Comparison of ENCODE assay signal across 29 cellular contexts in genomic region chr14:76175942-76176341, GRCh38. TPM values are rescaled to one million over a fixed set of nuclear protein-coding genes. Genes with fewer than 3 reads are reported as not detected.
A peak's percentile ranks its signal among the peaks of the same experiment; 100 is the strongest.
DNase-seq lines count a peak whose midpoint lies in the region; ATAC-seq, FAIRE-seq and TF ChIP-seq lines count a peak whose summit lies in the region.
"Had no signal": no experiment of that assay in that cellular context is flagged by ENCODE, and none has a peak within 500 bp of the region (broad histone marks: within the 10 kb centered on the region; RNA-seq: fewer than 3 reads in every experiment).

No MANE protein-coding gene starts in this region.

- H3K4me1 Mint-ChIP-seq in MCF 10A (ENCODE audit: insufficient read depth, unreplicated experiment), result no peaks in the 10 kb centered on the region
- H3K4me1 Mint-ChIP-seq in T-helper 17 cell, result peaks cover 8% of the 10 kb centered on the region
- H3K4me1 Mint-ChIP-seq in osteocyte (ENCODE audit: unreplicated experiment), result no peaks in the 10 kb centered on the region
- H3K4me1 Mint-ChIP-seq: CD14-positive monocyte had no signal

- no TSS peak for BruUV-seq in MCF 10A (replicated peaks; lab: Mats Ljungman, UMichigan)
- BruUV-seq in mammary epithelial cell (replicated peaks; lab: Mats Ljungman, UMichigan), result no TSS peak

- TF ChIP-seq CTCF in MCF 10A (IDR thresholded peaks at IDR 0.05; ENCODE audit: unreplicated experiment) (no peak), mammary epithelial cell (conservative IDR thresholded peaks at IDR 0.05 in 1 of 2, IDR thresholded peaks at IDR 0.05 in 1 of 2; ENCODE audit: extremely low read depth in 1 of 2, insufficient read depth in 1 of 2, low read depth in 1 of 2, low read length in 2 of 2) (no peak), A549 (IDR thresholded peaks at IDR 0.05) (no peak), esophagus muscularis mucosa (IDR thresholded peaks at IDR 0.05) (no peak), left ventricle myocardium inferior (IDR thresholded peaks at IDR 0.05; ENCODE audit: borderline replicate concordance) (no peak), osteocyte (IDR thresholded peaks at IDR 0.05) (no peak)

- POLR2A ChIA-PET in MCF 10A (lab: Yijun Ruan, JAX) (no interaction called here), A549 (lab: Yijun Ruan, JAX) (no interaction called here)

- H3K36me3 Mint-ChIP-seq in MCF 10A (ENCODE audit: insufficient read depth, unreplicated experiment), result peaks cover 83% of the 10 kb centered on the region
- H3K36me3 Mint-ChIP-seq in T-helper 17 cell (ENCODE audit: low read depth), result peaks cover 11% of the 10 kb centered on the region
- H3K36me3 Mint-ChIP-seq in osteocyte (ENCODE audit: unreplicated experiment), result peaks cover 53% of the 10 kb centered on the region

- no peak for FAIRE-seq in A549 (lab: Jason Lieb, UNC)
- FAIRE-seq: GM12878, GM12892, GM18507, GM19239 had no signal

- TF ChIP-seq EP300 in A549 (IDR thresholded peaks at IDR 0.05) (no peak), esophagus muscularis mucosa (IDR thresholded peaks at IDR 0.05) (no peak)

- H3K27me3 Mint-ChIP-seq in MCF 10A (ENCODE audit: insufficient read depth, unreplicated experiment), result no peaks in the 10 kb centered on the region
- no peaks in the 10 kb centered on the region for H3K27me3 Mint-ChIP-seq in T-helper 17 cell
- H3K27me3 Mint-ChIP-seq in osteocyte (ENCODE audit: unreplicated experiment), result no peaks in the 10 kb centered on the region
- H3K27me3 Mint-ChIP-seq: CD4-positive, alpha-beta memory T cell; CD4-positive, CD25-positive, alpha-beta regulatory T cell; CD8-positive, alpha-beta memory T cell had no signal

- 93% methylated on average over 3 of the region's 3 CpGs for WGBS in mammary epithelial cell (ENCODE audit: low coverage, missing lambda C conversion rate)
- WGBS in A549 (ENCODE audit: missing lambda C conversion rate), result 82% methylated on average over 3 of the region's 3 CpGs
- 70% methylated on average over 3 of the region's 3 CpGs for WGBS in esophagus muscularis mucosa

- H3K4me3 Mint-ChIP-seq in MCF 10A (ENCODE audit: unreplicated experiment), result no peak overlapping the region
- H3K4me3 Mint-ChIP-seq in T-helper 17 cell, result no peak overlapping the region
- H3K4me3 Mint-ChIP-seq in osteocyte (ENCODE audit: unreplicated experiment), result no peak overlapping the region
- H3K4me3 Mint-ChIP-seq: CD14-positive monocyte; CD4-positive, alpha-beta memory T cell; CD4-positive, CD25-positive, alpha-beta regulatory T cell; CD8-positive, alpha-beta memory T cell had no signal

- dilution Hi-C loops in mammary epithelial cell (cut with HindIII; ENCODE audit: low sequenced_read_pairs), result no loop called here

- H3K4me1 ChIP-seq in mammary epithelial cell (ENCODE audit: insufficient read depth, low read length), result no peaks in the 10 kb centered on the region
- no peaks in the 10 kb centered on the region for H3K4me1 ChIP-seq in A549
- H3K4me1 ChIP-seq in esophagus muscularis mucosa, result peaks cover 0 to 41% (median 24%) of the 10 kb centered on the region in 4 donors
- no peaks in the 10 kb centered on the region for H3K4me1 ChIP-seq in left ventricle myocardium inferior
- H3K4me1 ChIP-seq: BE2C, BLaER1 had no signal

- no peak for ATAC-seq in A549
- no peak for ATAC-seq in T-helper 17 cell
- no peak for ATAC-seq in GM18867 (IDR thresholded peaks at IDR 0.05; ENCODE audit: unreplicated experiment)
- ATAC-seq: GM12878 had no signal

- no peak overlapping the region for H3K9ac ChIP-seq in mammary epithelial cell (ENCODE audit: insufficient read depth, low read length)
- H3K9ac ChIP-seq: BLaER1 had no signal

- no peak for DNase-seq in MCF 10A (ENCODE audit: unreplicated experiment)
- DNase-seq in mammary epithelial cell, result no peak
- DNase-seq in A549 (ENCODE audit: low read depth in 1 of 2, low spot score in 1 of 2), result no peak
- no peak for DNase-seq in T-helper 17 cell
- DNase-seq in esophagus muscularis mucosa (ENCODE audit: extremely low spot score), result no peak
- DNase-seq in left ventricle myocardium inferior, result no peak
- DNase-seq in osteocyte (ENCODE audit: extremely low spot score, unreplicated experiment), result no peak
- DNase-seq: ACHN; BE2C; C1 segment of cervical spinal cord; CD4-positive, alpha-beta memory T cell; CD4-positive, CD25-positive, alpha-beta regulatory T cell; CD8-positive, alpha-beta memory T cell; COR-L47; DMS 273 treated with DMSO at 0.1 percent for 48 hours; DMS153; DMS53; DMS79; DND-41; EL; GDM1 had no signal

- TF ChIP-seq POLR2A in A549 (IDR thresholded peaks at IDR 0.05; ENCODE audit: low read length), result no peak
- no peak for TF ChIP-seq POLR2A in esophagus muscularis mucosa (IDR thresholded peaks at IDR 0.05; ENCODE audit: low read depth)

- peaks cover 41% of the 10 kb centered on the region for H3K79me2 ChIP-seq in mammary epithelial cell (ENCODE audit: insufficient read depth, low read length)

- H3K36me3 ChIP-seq in mammary epithelial cell (ENCODE audit: insufficient read depth, low read length), result peaks cover 47% of the 10 kb centered on the region
- H3K36me3 ChIP-seq in esophagus muscularis mucosa, result peaks cover 37 to 93% (median 64%) of the 10 kb centered on the region in 4 donors
- peaks cover 78% of the 10 kb centered on the region for H3K36me3 ChIP-seq in left ventricle myocardium inferior

- intact Hi-C loops in MCF 10A (cut with micrococcal nuclease) (no loop called here), mammary epithelial cell (cut with micrococcal nuclease) (no loop called here), esophagus muscularis mucosa (cut with DNase I) (loop anchor here (10.0 kb wide), 1 partner anchor 121 kb away; no protein-coding TSS in a partner anchor), left ventricle myocardium inferior (cut with micrococcal nuclease) (no loop called here)

- no peaks in the 10 kb centered on the region for H3K9me3 ChIP-seq in mammary epithelial cell (replicated peaks; ENCODE audit: insufficient read depth, low read length)
- no peaks in the 10 kb centered on the region for H3K9me3 ChIP-seq in A549
- H3K9me3 ChIP-seq in T-helper 17 cell (ENCODE audit: control insufficient read depth, low read length, poor library complexity, severe bottlenecking), result no peaks in the 10 kb centered on the region
- H3K9me3 ChIP-seq in esophagus muscularis mucosa, result no peaks in the 10 kb centered on the region
- H3K9me3 ChIP-seq in left ventricle myocardium inferior (replicated peaks), result no peaks in the 10 kb centered on the region
- H3K9me3 ChIP-seq: BE2C, BLaER1 had no signal

- H3K27ac ChIP-seq in mammary epithelial cell (ENCODE audit: insufficient read depth, low read depth, low read length) (no peak overlapping the region), A549 (no peak overlapping the region), esophagus muscularis mucosa (replicated peaks in 1 of 4) (peak overlapping the region in 3 of 4 donors; percentile 51 to 59 (median 52)), left ventricle myocardium inferior (replicated peaks) (no peak overlapping the region)
- H3K27ac ChIP-seq: 22Rv1, BLaER1 had no signal

- H4K20me1 ChIP-seq in mammary epithelial cell (ENCODE audit: insufficient read depth, low read length), result no peaks in the 10 kb centered on the region

- H3K4me3 ChIP-seq in mammary epithelial cell (replicated peaks in 1 of 3; ENCODE audit: insufficient read depth in 1 of 3, low read depth in 2 of 3, low read length in 3 of 3) (no peak overlapping the region), A549 (no peak overlapping the region), esophagus muscularis mucosa (no peak overlapping the region), left ventricle myocardium inferior (no peak overlapping the region)
- H3K4me3 ChIP-seq: BLaER1, GM12878 had no signal

- H3K27ac Mint-ChIP-seq in MCF 10A (ENCODE audit: low read depth, unreplicated experiment) (peak overlapping the region; percentile 55), T-helper 17 cell (peak overlapping the region; percentile 72), osteocyte (ENCODE audit: unreplicated experiment) (no peak overlapping the region)
- H3K27ac Mint-ChIP-seq: CD4-positive, CD25-positive, alpha-beta regulatory T cell had no signal

- CTCF ChIA-PET in MCF 10A (lab: Yijun Ruan, JAX) (interaction anchor here (1.0 kb wide), 1 partner anchor 8 kb away, joined by 5 read pairs; no protein-coding TSS in a partner anchor), mammary epithelial cell (lab: Charles Lee; ENCODE audit: low non-redundant PET) (no interaction called here), A549 (lab: Yijun Ruan, JAX) (interaction anchor here (0.8 to 1.1 kb wide), 2 partner anchors 10 to 125 kb away, joined by 3 read pairs; no protein-coding TSS in a partner anchor)

- no peak overlapping the region for H2AFZ ChIP-seq in mammary epithelial cell (ENCODE audit: low read depth, low read length)

- H3K27me3 ChIP-seq in mammary epithelial cell (ENCODE audit: insufficient read depth, low read length) (no peaks in the 10 kb centered on the region), esophagus muscularis mucosa (no peaks in the 10 kb centered on the region), left ventricle myocardium inferior (ENCODE audit: low read depth) (no peaks in the 10 kb centered on the region)
- H3K27me3 ChIP-seq: BE2C, BLaER1 had no signal

- in situ Hi-C loops in mammary epithelial cell (cut with MboI; ENCODE audit: low sequenced_read_pairs in 2 of 2), result no loop called here

- H3K4me2 ChIP-seq in mammary epithelial cell (ENCODE audit: insufficient read depth, low read depth, low read length) (no peak overlapping the region), A549 (no peak overlapping the region)
- H3K4me2 ChIP-seq: BLaER1 had no signal

- no peaks in the 10 kb centered on the region for H3K9me3 Mint-ChIP-seq in MCF 10A (ENCODE audit: unreplicated experiment)
- H3K9me3 Mint-ChIP-seq in osteocyte (ENCODE audit: unreplicated experiment), result no peaks in the 10 kb centered on the region
- H3K9me3 Mint-ChIP-seq: CD14-positive monocyte; CD4-positive, alpha-beta memory T cell; CD4-positive, CD25-positive, alpha-beta regulatory T cell; CD8-positive, alpha-beta memory T cell had no signal

- no peak for TF ChIP-seq RAD21 in A549 (conservative IDR thresholded peaks at IDR 0.05 in 1 of 2, IDR thresholded peaks at IDR 0.05 in 1 of 2)

TF ChIP-seq in A549, 52 proteins besides CTCF, POLR2A, EP300 and RAD21:
- peak; percentile 41 for TF ChIP-seq MAFK (IDR thresholded peaks at IDR 0.05; ENCODE audit: partially characterized antibody)
- no peak for TF ChIP-seq CEBPB (IDR thresholded peaks at IDR 0.05)

RNA-seq across cellular contexts. Expression of gene GPATCH2L, which starts 24.2 kb away (rescaled TPM):
- total RNA-seq in MCF 10A (2022) (57.4 and 64.9 TPM in 2 replicates), mammary epithelial cell (10 to 100 TPM; 65.1 to 69.5 TPM), T-helper 17 cell (10 to 100 TPM; 62.0 to 63.9 TPM), esophagus muscularis mucosa (10 to 100 TPM; 42.4 to 59.1 (median 48.3) TPM), left ventricle myocardium inferior (26.5 TPM), osteocyte (61.0 and 62.0 TPM in 2 replicates)
- polyA plus RNA-seq in mammary epithelial cell (15.2 TPM), A549 (2011; rRNA removed) (30.9 and 31.4 TPM in 2 replicates), A549 (2017; fragmentation: RNase III; extraction: RNeasy Plus Mini Kit Qiagen cat#74134 plus additional on column Dnase treatment) (17.8 to 19.6 TPM (median 18.2 TPM) in 3 replicates)
- polyA minus RNA-seq in mammary epithelial cell, result 23.3 TPM
- 16.0 and 16.4 TPM in 2 replicates for polyA plus RNA-seq in A549 (2012; cell fraction: cytosol; rRNA removed)
- 22.4 and 34.8 TPM in 2 replicates for polyA plus RNA-seq in A549 (2012; cell fraction: nucleus; rRNA removed)
- polyA minus RNA-seq in A549 (2011; rRNA and poly(A)+ RNA removed), result 68.9 and 72.4 TPM in 2 replicates

Comparison
In these comparisons a context has a peak if more than half of its experiments do, and no peak if none do; other contexts are left out.
1. H3K27ac ChIP-seq: peak in esophagus muscularis mucosa (3 of 4); none in mammary epithelial cell (single experiment), A549 (0 of 2) and left ventricle myocardium inferior (single experiment).